In the genomic region with DNA sequence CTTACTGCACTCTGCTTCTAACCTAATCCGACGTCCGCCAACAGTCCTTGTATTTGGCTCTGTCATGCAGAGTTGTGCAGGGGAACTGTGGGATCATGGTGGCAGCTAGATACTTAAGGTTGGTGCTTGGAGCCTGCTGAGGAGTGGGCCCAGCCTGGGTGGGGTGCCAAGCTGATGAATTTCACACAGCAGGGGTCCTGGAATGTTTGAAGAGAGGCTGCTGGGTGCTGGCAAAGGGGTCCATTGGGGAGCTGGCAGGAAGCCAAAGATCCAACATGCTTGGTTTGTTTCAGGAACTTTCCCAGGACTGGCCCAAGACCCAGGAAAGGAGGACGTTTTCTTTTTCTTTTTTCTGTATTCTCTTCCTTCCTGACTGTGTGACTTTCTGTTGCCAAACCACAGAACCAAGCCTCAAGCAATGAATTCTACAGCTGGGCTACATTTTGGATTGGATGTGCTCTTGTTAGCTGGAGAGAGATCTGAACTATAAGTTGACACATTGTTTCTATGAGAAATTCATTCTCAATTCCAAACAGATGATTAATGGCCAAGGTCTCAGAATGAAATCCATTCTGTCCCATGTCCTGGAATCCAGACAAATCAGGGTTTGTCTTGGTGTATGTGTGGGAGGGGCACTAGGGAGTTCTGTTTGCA, we compare ENCODE assay signal across 31 cellular contexts. TPM values are rescaled to one million over a fixed set of nuclear protein-coding genes. Genes with fewer than 3 reads are reported as not detected.
A peak's percentile ranks its signal among the peaks of the same experiment; 100 is the strongest.
DNase-seq lines count a peak whose midpoint lies in the region; ATAC-seq, FAIRE-seq and TF ChIP-seq lines count a peak whose summit lies in the region.
"Had no signal": no experiment of that assay in that cellular context is flagged by ENCODE, and none has a peak within 500 bp of the region (broad histone marks: within the 10 kb centered on the region; RNA-seq: fewer than 3 reads in every experiment).

No MANE protein-coding gene starts in this region.

- DNase-seq in mammary epithelial cell (peak; percentile 62), MCF 10A (ENCODE audit: unreplicated experiment) (no peak), K562 (ENCODE audit: extremely low read depth in 1 of 4, low spot score in 3 of 4) (no peak), fibroblast of pulmonary artery (ENCODE audit: low read depth) (peak; percentile 48), GM10266 (ENCODE audit: extremely low spot score) (no peak), gastrocnemius medialis (no peak)
- DNase-seq: 8988T; activated CD4-positive, alpha-beta memory T cell treated with anti-CD3 and anti-CD28 coated beads, Interleukin-2, amount 10 ng/mL, durations not matched to agents 7 days and 5 days; activated CD4-positive, alpha-beta T cell treated with anti-CD3 and anti-CD28 coated beads for 1 hour; activated CD8-positive, alpha-beta memory T cell treated with anti-CD3 and anti-CD28 coated beads, Interleukin-2, amount 50 U/mL, for 48 hours; activated effector memory CD4-positive, alpha-beta T cell treated with Interleukin-2 at 50 U/mL for 16 hours; activated naive CD8-positive, alpha-beta T cell treated with anti-CD3 and anti-CD28 coated beads for 36 hours; CD4-positive, alpha-beta T cell; IMR-90; mesenchymal stem cell; NCI-H1436 treated with DMSO at 0.1 percent for 48 hours; NCI-H2107; NCI-H446; posterior cingulate gyrus; RPMI8226; sigmoid colon; stimulated activated CD4-positive, alpha-beta T cell treated with anti-CD3 and anti-CD28 coated beads, Interleukin-4, amount 100 ng/mL, for 4 hours; T-helper 1 cell had no signal

- H2AFZ ChIP-seq in mammary epithelial cell (ENCODE audit: low read depth, low read length) (no peak overlapping the region), K562 (ENCODE audit: low read depth, low read length) (no peak overlapping the region)
- H2AFZ ChIP-seq: neural progenitor cell had no signal

- H3K36me3 Mint-ChIP-seq in MCF 10A (ENCODE audit: insufficient read depth, unreplicated experiment) = no peaks in the 10 kb centered on the region
- H3K36me3 Mint-ChIP-seq: activated naive CD8-positive, alpha-beta T cell treated with anti-CD3 and anti-CD28 coated beads for 36 hours; stimulated activated memory B cell treated with anti-CD40 and anti-IgM and Interleukin-4, amounts not matched to agents 10 μg/mL and 1 μg/mL and 100 μg/mL, for 72 hours had no signal

- H4K20me1 ChIP-seq in mammary epithelial cell (ENCODE audit: insufficient read depth, low read length) = no peaks in the 10 kb centered on the region
- no peaks in the 10 kb centered on the region for H4K20me1 ChIP-seq in K562 (replicated peaks; ENCODE audit: control insufficient read depth, insufficient read depth, low read length)

- WGBS in mammary epithelial cell (ENCODE audit: low coverage, missing lambda C conversion rate) = 47% methylated on average over 3 of the region's 4 CpGs
- 46% methylated on average over 4 of the region's 4 CpGs for WGBS in K562 (ENCODE audit: insufficient coverage, low coverage, missing lambda C conversion rate)

- CTCF ChIA-PET in mammary epithelial cell (lab: Charles Lee; ENCODE audit: low non-redundant PET) = no interaction called here
- CTCF ChIA-PET in MCF 10A (lab: Yijun Ruan, JAX) = interaction anchor here (0.6 to 15.3 kb wide), 7 partner anchors 9 to 278 kb away, joined by 3 to 143 read pairs (median 3); no protein-coding TSS in a partner anchor
- CTCF ChIA-PET in K562 (lab: Yijun Ruan, JAX; ENCODE audit: low intra/inter-chr PET ratio) = no interaction called here

- peak overlapping the region; percentile 25 for H3K4me2 ChIP-seq in mammary epithelial cell (ENCODE audit: insufficient read depth, low read depth, low read length)
- H3K4me2 ChIP-seq in K562 (ENCODE audit: insufficient read depth, low read length) = no peak overlapping the region
- H3K4me2 ChIP-seq: neural progenitor cell had no signal

- TF ChIP-seq EP300 in K562 (IDR thresholded peaks at IDR 0.05; ENCODE audit: low read length) = no peak

- TF ChIP-seq RAD21 in K562 (CRISPR knock-in tag; conservative IDR thresholded peaks at IDR 0.05 in 1 of 2, IDR thresholded peaks at IDR 0.05 in 1 of 2) = no peak

- intact Hi-C loops in mammary epithelial cell (cut with micrococcal nuclease) = no loop called here
- intact Hi-C loops in MCF 10A (cut with micrococcal nuclease) = no loop called here
- intact Hi-C loops in K562 (cut with micrococcal nuclease) = loop anchor here (10.0 kb wide), 1 partner anchor 406 kb away; no protein-coding TSS in a partner anchor
- intact Hi-C loops in gastrocnemius medialis (cut with DNase I; ENCODE audit: low total_unique reads) = no loop called here

- H3K9me1 ChIP-seq in K562 (ENCODE audit: control insufficient read depth, insufficient read depth, low read length) = no peaks in the 10 kb centered on the region

- peaks cover 36% of the 10 kb centered on the region for H3K27me3 Mint-ChIP-seq in MCF 10A (ENCODE audit: insufficient read depth, unreplicated experiment)

- H3K9me3 Mint-ChIP-seq in MCF 10A (ENCODE audit: unreplicated experiment) = no peaks in the 10 kb centered on the region
- H3K9me3 Mint-ChIP-seq: activated CD4-positive, alpha-beta memory T cell treated with anti-CD3 and anti-CD28 coated beads, Interleukin-2, amount 10 ng/mL, durations not matched to agents 7 days and 5 days; stimulated activated memory B cell treated with anti-CD40 and anti-IgM and Interleukin-4, amounts not matched to agents 10 μg/mL and 1 μg/mL and 100 μg/mL, for 72 hours had no signal

- H3K4me1 Mint-ChIP-seq in MCF 10A (ENCODE audit: insufficient read depth, unreplicated experiment) = no peaks in the 10 kb centered on the region
- H3K4me1 Mint-ChIP-seq: activated CD4-positive, alpha-beta memory T cell treated with anti-CD3 and anti-CD28 coated beads, Interleukin-2, amount 10 ng/mL, durations not matched to agents 7 days and 5 days; stimulated activated memory B cell treated with anti-CD40 and anti-IgM and Interleukin-4, amounts not matched to agents 10 μg/mL and 1 μg/mL and 100 μg/mL, for 72 hours had no signal

- no peak for FAIRE-seq in K562 (lab: Jason Lieb, UNC)
- FAIRE-seq: frontal cortex had no signal

- H3K9me3 ChIP-seq in mammary epithelial cell (replicated peaks; ENCODE audit: insufficient read depth, low read length) (no peaks in the 10 kb centered on the region), K562 (replicated peaks; ENCODE audit: control insufficient read depth, insufficient read depth, low read depth, low read length) (no peaks in the 10 kb centered on the region; the same call in 1 of the 2 replicates), gastrocnemius medialis (no peaks in the 10 kb centered on the region)
- H3K9me3 ChIP-seq: ascending aorta, sigmoid colon had no signal

- H3K4me1 ChIP-seq in mammary epithelial cell (ENCODE audit: insufficient read depth, low read length) = peaks cover 12% of the 10 kb centered on the region
- H3K4me1 ChIP-seq in K562 (replicated peaks in 1 of 2; ENCODE audit: control insufficient read depth in 2 of 2, insufficient read depth in 2 of 2, low read length in 2 of 2) = peaks cover 0 to 10% of the 10 kb centered on the region in 2 experiments; a peak in 2 of 5 replicates
- no peaks in the 10 kb centered on the region for H3K4me1 ChIP-seq in gastrocnemius medialis
- H3K4me1 ChIP-seq: ascending aorta, sigmoid colon, SJSA1 had no signal

- no peak overlapping the region for H3K4me3 ChIP-seq in mammary epithelial cell (replicated peaks in 1 of 3; ENCODE audit: insufficient read depth in 1 of 3, low read depth in 2 of 3, low read length in 3 of 3)
- no peak overlapping the region for H3K4me3 ChIP-seq in K562
- H3K4me3 ChIP-seq in fibroblast of pulmonary artery (replicated peaks; ENCODE audit: low read depth, low read length) = no peak overlapping the region
- H3K4me3 ChIP-seq in gastrocnemius medialis = no peak overlapping the region
- H3K4me3 ChIP-seq: ascending aorta, neural progenitor cell, sigmoid colon, SJSA1 had no signal

- H3K79me2 ChIP-seq in mammary epithelial cell (ENCODE audit: insufficient read depth, low read length) (no peaks in the 10 kb centered on the region), K562 (ENCODE audit: control insufficient read depth, insufficient read depth, low read length) (no peaks in the 10 kb centered on the region)

- BruUV-seq in mammary epithelial cell (replicated peaks; lab: Mats Ljungman, UMichigan) = no TSS peak
- no TSS peak for BruUV-seq in MCF 10A (replicated peaks; lab: Mats Ljungman, UMichigan)
- no TSS peak for BruUV-seq in K562 (replicated peaks; lab: Mats Ljungman, UMichigan)

- H3K36me3 ChIP-seq in mammary epithelial cell (ENCODE audit: insufficient read depth, low read length) (no peaks in the 10 kb centered on the region), K562 (ENCODE audit: control insufficient read depth, insufficient read depth, low read length) (no peaks in the 10 kb centered on the region), gastrocnemius medialis (no peaks in the 10 kb centered on the region)
- H3K36me3 ChIP-seq: ascending aorta, neural progenitor cell, sigmoid colon, SJSA1 had no signal

- no peaks in the 10 kb centered on the region for H3K27me3 ChIP-seq in mammary epithelial cell (ENCODE audit: insufficient read depth, low read length)
- no peaks in the 10 kb centered on the region for H3K27me3 ChIP-seq in K562 (ENCODE audit: control insufficient read depth in 2 of 2, insufficient read depth in 2 of 2, low read length in 2 of 2)
- peaks cover 0 to 4% (median 2%) of the 10 kb centered on the region in 3 donors for H3K27me3 ChIP-seq in gastrocnemius medialis
- H3K27me3 ChIP-seq: ascending aorta, neural progenitor cell, sigmoid colon, SJSA1 had no signal

- H3K27ac Mint-ChIP-seq in MCF 10A (ENCODE audit: low read depth, unreplicated experiment) = no peak overlapping the region
- H3K27ac Mint-ChIP-seq: activated CD4-positive, alpha-beta memory T cell treated with anti-CD3 and anti-CD28 coated beads, Interleukin-2, amount 10 ng/mL, durations not matched to agents 7 days and 5 days; activated naive CD8-positive, alpha-beta T cell treated with anti-CD3 and anti-CD28 coated beads for 36 hours; CD4-positive, alpha-beta T cell; neural progenitor cell; stimulated activated memory B cell treated with anti-CD40 and anti-IgM and Interleukin-4, amounts not matched to agents 10 μg/mL and 1 μg/mL and 100 μg/mL, for 72 hours had no signal

- H3K4me3 Mint-ChIP-seq in MCF 10A (ENCODE audit: unreplicated experiment) = no peak overlapping the region
- H3K4me3 Mint-ChIP-seq: activated CD4-positive, alpha-beta memory T cell treated with anti-CD3 and anti-CD28 coated beads, Interleukin-2, amount 10 ng/mL, durations not matched to agents 7 days and 5 days; activated naive CD8-positive, alpha-beta T cell treated with anti-CD3 and anti-CD28 coated beads for 36 hours; CD4-positive, alpha-beta T cell; neural progenitor cell; stimulated activated memory B cell treated with anti-CD40 and anti-IgM and Interleukin-4, amounts not matched to agents 10 μg/mL and 1 μg/mL and 100 μg/mL, for 72 hours had no signal

- TF ChIP-seq CTCF in mammary epithelial cell (conservative IDR thresholded peaks at IDR 0.05 in 1 of 2, IDR thresholded peaks at IDR 0.05 in 1 of 2; ENCODE audit: extremely low read depth in 1 of 2, insufficient read depth in 1 of 2, low read depth in 1 of 2, low read length in 2 of 2) (no peak), MCF 10A (IDR thresholded peaks at IDR 0.05; ENCODE audit: unreplicated experiment) (no peak), K562 (IDR thresholded peaks at IDR 0.05 in 2 of 3, conservative IDR thresholded peaks at IDR 0.05 in 1 of 3; ENCODE audit: insufficient read depth in 2 of 3, low read depth in 1 of 3, low read length in 3 of 3) (no peak), fibroblast of pulmonary artery (IDR thresholded peaks at IDR 0.05; ENCODE audit: low read length, missing control alignments) (no peak), GM10266 (IDR thresholded peaks at IDR 0.05; ENCODE audit: control insufficient read depth, insufficient read depth, low read depth, missing control alignments) (no peak), gastrocnemius medialis (IDR thresholded peaks at IDR 0.05 in 4 of 5, conservative IDR thresholded peaks at IDR 0.05 in 1 of 5) (no peak)

- ATAC-seq in K562 (no peak), gastrocnemius medialis (no peak), GM21737 (IDR thresholded peaks at IDR 0.05; ENCODE audit: unreplicated experiment) (no peak), HG03280 (IDR thresholded peaks at IDR 0.05; ENCODE audit: unreplicated experiment) (no peak)
- ATAC-seq: stimulated activated memory B cell treated with anti-CD40 and anti-IgM and Interleukin-4, amounts not matched to agents 10 μg/mL and 1 μg/mL and 100 μg/mL, for 72 hours had no signal

- H3K27ac ChIP-seq in mammary epithelial cell (ENCODE audit: insufficient read depth, low read depth, low read length) = no peak overlapping the region
- H3K27ac ChIP-seq in K562 (ENCODE audit: extremely low read depth, low read depth, low read length) = no peak overlapping the region
- H3K27ac ChIP-seq in gastrocnemius medialis = no peak overlapping the region
- H3K27ac ChIP-seq: ascending aorta, neural progenitor cell, sigmoid colon, SJSA1 had no signal

- no peak for TF ChIP-seq POLR2A in K562 (conservative IDR thresholded peaks at IDR 0.05)
- no peak for TF ChIP-seq POLR2A in gastrocnemius medialis (IDR thresholded peaks at IDR 0.05)

- no peak overlapping the region for H3K9ac ChIP-seq in mammary epithelial cell (ENCODE audit: insufficient read depth, low read length)
- H3K9ac ChIP-seq in K562 (ENCODE audit: insufficient read depth in 1 of 2, low read depth in 2 of 2, low read length in 2 of 2) = no peak overlapping the region
- H3K9ac ChIP-seq: neural progenitor cell had no signal

- in situ Hi-C loops in mammary epithelial cell (cut with MboI; ENCODE audit: low sequenced_read_pairs in 2 of 2) (loop anchor here in 1 of 2 donors (25.0 kb wide), 1 partner anchor 268 kb away; no protein-coding TSS in a partner anchor), K562 (cut with MboI) (no loop called here), gastrocnemius medialis (cut with MboI; ENCODE audit: low sequenced_read_pairs in 4 of 4) (no loop called here)

- POLR2A ChIA-PET in MCF 10A (lab: Yijun Ruan, JAX) (interaction anchor here (0.5 to 1.1 kb wide), 3 partner anchors 9 to 169 kb away, joined by 3 to 4 read pairs (median 3); no protein-coding TSS in a partner anchor), K562 (lab: Yijun Ruan, JAX) (interaction anchor here (0.6 to 1.1 kb wide), 2 partner anchors 8 to 24 kb away, joined by 3 to 4 read pairs; no protein-coding TSS in a partner anchor)

- dilution Hi-C loops in mammary epithelial cell (cut with HindIII; ENCODE audit: low sequenced_read_pairs) = no loop called here

RNA-seq across cellular contexts. Expression of a gene that starts 49.9 kb away (rescaled TPM):
- not detected for total RNA-seq in mammary epithelial cell
- 0.36 TPM for polyA plus RNA-seq in mammary epithelial cell
- not detected for polyA minus RNA-seq in mammary epithelial cell
- total RNA-seq in MCF 10A (2022) = 0.21 TPM in 1 of 2 replicates, not detected in the other
- 0.28 and 0.58 TPM in 2 replicates for total RNA-seq in K562 (2011; cell fraction: chromatin; rRNA removed; ENCODE audit: low replicate concordance)
- total RNA-seq in K562 (2011; cell fraction: nucleolus; rRNA removed) = 0.50 and 0.53 TPM in 2 replicates
- 0.73 and 0.99 TPM in 2 replicates for total RNA-seq in K562 (2011; cell fraction: nucleoplasm; rRNA removed)
- total RNA-seq in K562 (2014; rRNA removed) = 0.08 and 0.27 TPM in 2 replicates
- total RNA-seq in K562 (2014; rRNA removed; fragmentation: Illumina TruSeq; extraction: Trizol) = 0.32 and 0.69 TPM in 2 replicates
- total RNA-seq in K562 (2015; rRNA removed; fragmentation: Illumina TruSeq; extraction: Trizol) = 1.5 and 1.8 TPM in 2 replicates
- total RNA-seq in K562 (2021) = 0.27 and 0.49 TPM in 2 replicates
- polyA plus RNA-seq in K562 (2011; rRNA removed) = 0.54 and 0.71 TPM in 2 replicates
- polyA plus RNA-seq in K562 (2011; cell fraction: cytosol; rRNA removed) = 0.19 TPM in 2 replicates
- polyA plus RNA-seq in K562 (2011; cell fraction: nucleus; rRNA removed) = 0.18 and 0.59 TPM in 2 replicates
- 0.76 and 0.79 TPM in 2 replicates for polyA plus RNA-seq in K562 (2012)
- polyA plus RNA-seq in K562 (2014; fragmentation: Illumina TruSeq; extraction: Trizol) = 0.43 and 0.54 TPM in 2 replicates
- polyA plus RNA-seq in K562 (2014; fragmentation: Nextera tagmentation; extraction: Ambion mirVana) = 1 to 10 TPM; 1.4 to 1.7 TPM
- polyA plus RNA-seq in K562 (2014; rRNA removed) = 0.65 and 1.9 TPM in 2 replicates
- polyA minus RNA-seq in K562 (2011; rRNA and poly(A)+ RNA removed) = 0.28 and 0.39 TPM in 2 replicates
- not detected in 2 replicates for polyA minus RNA-seq in K562 (2011; cell fraction: cytosol; rRNA and poly(A)+ RNA removed)
- polyA minus RNA-seq in K562 (2011; cell fraction: nucleus; rRNA and poly(A)+ RNA removed) = 0.27 and 0.33 TPM in 2 replicates
- total RNA-seq in gastrocnemius medialis = under 1 TPM in 3 of 4 donors, not detected in 1; 0.23 to 0.68 (median 0.33) TPM
- total RNA-seq: activated CD4-positive, alpha-beta memory T cell treated with anti-CD3 and anti-CD28 coated beads, Interleukin-2, amount 10 ng/mL, durations not matched to agents 7 days and 5 days; activated naive CD8-positive, alpha-beta T cell treated with anti-CD3 and anti-CD28 coated beads for 36 hours; ascending aorta; CD4-positive, alpha-beta T cell; chondrocyte; IMR-90 had no signal
- polyA plus RNA-seq: IMR-90 had no signal

Comparison
In these comparisons a context has a peak if more than half of its experiments do, and no peak if none do; other contexts are left out.
1. DNase-seq: peak in mammary epithelial cell (single experiment) and fibroblast of pulmonary artery (single experiment); none in MCF 10A (single experiment), K562 (0 of 4), GM10266 (single experiment) and gastrocnemius medialis (0 of 2).